ENCODE assay signal across 14 cellular contexts in the genomic region with DNA sequence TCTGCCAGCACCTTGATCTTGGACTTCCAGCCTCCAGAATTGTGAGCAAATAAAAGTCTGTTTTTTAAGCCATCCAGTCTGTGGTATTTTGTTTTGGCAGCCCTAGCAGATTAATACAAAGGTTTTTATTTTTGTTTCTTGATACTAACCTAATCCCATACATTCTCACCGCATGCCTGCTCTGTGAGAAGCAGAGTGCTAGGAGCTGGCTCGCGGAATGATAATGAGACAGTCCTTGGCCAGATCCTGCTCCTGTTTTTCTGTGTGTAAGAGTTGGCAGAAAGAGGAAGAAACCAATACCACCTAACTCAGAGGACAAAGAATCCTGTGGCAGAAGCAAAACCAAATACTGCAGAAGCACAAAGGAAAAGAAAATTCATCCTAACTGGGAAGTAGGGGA.
"Had no signal": no experiment of that assay in that cellular context is flagged by ENCODE, and none has a peak within 500 bp of the region (broad histone marks: within the 10 kb centered on the region; RNA-seq: fewer than 3 reads in every experiment).

No MANE protein-coding gene starts in this region.

- H3K4me3 ChIP-seq: dorsolateral prefrontal cortex, neural progenitor cell, ovary, thoracic aorta, upper lobe of right lung had no signal

- DNase-seq: activated CD4-positive, alpha-beta T cell treated with anti-CD3 and anti-CD28 coated beads for 36 hours; activated CD8-positive, alpha-beta memory T cell treated with anti-CD3 and anti-CD28 coated beads, Interleukin-2, amount 50 U/mL, for 4 hours; activated CD8-positive, alpha-beta T cell treated with anti-CD3 and anti-CD28 coated beads, Interleukin-2, amount 10 ng/mL, durations not matched to agents 7 days and 5 days; activated gamma-delta T cell treated with Interleukin-2 at 50 U/mL for 16 hours; activated naive CD8-positive, alpha-beta T cell treated with anti-CD3 and anti-CD28 coated beads, Interleukin-2, amount 10 ng/mL, durations not matched to agents 7 days and 5 days; activated T-cell treated with anti-CD3 and anti-CD28 coated beads, Interleukin-2, amount 50 U/mL, for 48 hours; dorsolateral prefrontal cortex; ovary; stimulated activated CD4-positive, alpha-beta T cell treated with anti-CD3 and anti-CD28 coated beads, Interleukin-12 subunit alpha, Interleukin-12 subunit beta, amount 100 ng/mL, for 4 hours; T-helper 17 cell; upper lobe of right lung had no signal

- H3K27ac Mint-ChIP-seq: activated CD4-positive, alpha-beta T cell treated with anti-CD3 and anti-CD28 coated beads for 36 hours; activated CD8-positive, alpha-beta T cell treated with anti-CD3 and anti-CD28 coated beads, Interleukin-2, amount 10 ng/mL, durations not matched to agents 7 days and 5 days; activated naive CD8-positive, alpha-beta T cell treated with anti-CD3 and anti-CD28 coated beads, Interleukin-2, amount 10 ng/mL, durations not matched to agents 7 days and 5 days; neural progenitor cell; stimulated activated effector memory CD8-positive, alpha-beta T cell treated with anti-CD3 and anti-CD28 coated beads, Interleukin-12 subunit alpha, Interleukin-12 subunit beta, amount 100 ng/mL, for 72 hours; T-helper 17 cell had no signal

- H3K36me3 Mint-ChIP-seq: stimulated activated effector memory CD8-positive, alpha-beta T cell treated with anti-CD3 and anti-CD28 coated beads, Interleukin-12 subunit alpha, Interleukin-12 subunit beta, amount 100 ng/mL, for 72 hours had no signal

- H3K27me3 Mint-ChIP-seq: activated CD4-positive, alpha-beta T cell treated with anti-CD3 and anti-CD28 coated beads for 36 hours; activated naive CD8-positive, alpha-beta T cell treated with anti-CD3 and anti-CD28 coated beads, Interleukin-2, amount 10 ng/mL, durations not matched to agents 7 days and 5 days; T-helper 17 cell had no signal

- H3K9me3 Mint-ChIP-seq: activated naive CD8-positive, alpha-beta T cell treated with anti-CD3 and anti-CD28 coated beads, Interleukin-2, amount 10 ng/mL, durations not matched to agents 7 days and 5 days; neural progenitor cell; stimulated activated effector memory CD8-positive, alpha-beta T cell treated with anti-CD3 and anti-CD28 coated beads, Interleukin-12 subunit alpha, Interleukin-12 subunit beta, amount 100 ng/mL, for 72 hours had no signal

- H3K4me3 Mint-ChIP-seq: activated CD4-positive, alpha-beta T cell treated with anti-CD3 and anti-CD28 coated beads for 36 hours; activated CD8-positive, alpha-beta T cell treated with anti-CD3 and anti-CD28 coated beads, Interleukin-2, amount 10 ng/mL, durations not matched to agents 7 days and 5 days; activated naive CD8-positive, alpha-beta T cell treated with anti-CD3 and anti-CD28 coated beads, Interleukin-2, amount 10 ng/mL, durations not matched to agents 7 days and 5 days; neural progenitor cell; stimulated activated effector memory CD8-positive, alpha-beta T cell treated with anti-CD3 and anti-CD28 coated beads, Interleukin-12 subunit alpha, Interleukin-12 subunit beta, amount 100 ng/mL, for 72 hours; T-helper 17 cell had no signal

- H3K4me1 Mint-ChIP-seq: activated CD4-positive, alpha-beta T cell treated with anti-CD3 and anti-CD28 coated beads for 36 hours; stimulated activated effector memory CD8-positive, alpha-beta T cell treated with anti-CD3 and anti-CD28 coated beads, Interleukin-12 subunit alpha, Interleukin-12 subunit beta, amount 100 ng/mL, for 72 hours; T-helper 17 cell had no signal

- ATAC-seq: activated CD4-positive, alpha-beta T cell treated with anti-CD3 and anti-CD28 coated beads for 36 hours; activated CD8-positive, alpha-beta T cell treated with anti-CD3 and anti-CD28 coated beads, Interleukin-2, amount 10 ng/mL, durations not matched to agents 7 days and 5 days; stimulated activated effector memory CD8-positive, alpha-beta T cell treated with anti-CD3 and anti-CD28 coated beads, Interleukin-12 subunit alpha, Interleukin-12 subunit beta, amount 100 ng/mL, for 72 hours; T-helper 17 cell had no signal
